Comparison of ENCODE assay signal across 16 cellular contexts in genomic region chr22:17034532-17034931, GRCh38. TPM values are rescaled to one million over a fixed set of nuclear protein-coding genes. Genes with fewer than 3 reads are reported as not detected.
"Had no signal": no experiment of that assay in that cellular context is flagged by ENCODE, and none has a peak within 500 bp of the region (broad histone marks: within the 10 kb centered on the region; RNA-seq: fewer than 3 reads in every experiment).

No MANE protein-coding gene starts in this region.

RNA-seq across cellular contexts. Expression of gene GAB4, which starts 26.5 kb away (rescaled TPM):
- total RNA-seq: natural killer cell treated with Interleukin-12 subunit alpha and Interleukin-12 subunit beta and Interleukin-15 and Interleukin-18, amount 100 ng/mL, for 72 hours; neural crest cell; omental fat pad; osteocyte; pancreas; posterior vena cava; pulmonary artery endothelial cell; right atrium auricular region; smooth muscle cell; stomach; subcutaneous adipose tissue; temporal lobe; thoracic aorta; thyroid gland; upper lobe of left lung; vagina had no signal
- polyA plus RNA-seq: pancreas, smooth muscle cell, stomach had no signal
